19 cellular contexts compared by ENCODE assay signal in genomic region chr14:23438130-23438893, GRCh38. TPM values are rescaled to one million over a fixed set of nuclear protein-coding genes. Genes with fewer than 3 reads are reported as not detected.
DNase-seq lines count a peak whose midpoint lies in the region; FAIRE-seq and TF ChIP-seq lines count a peak whose summit lies in the region.
"Had no signal": no experiment of that assay in that cellular context is flagged by ENCODE, and none has a peak within 500 bp of the region (broad histone marks: within the 10 kb centered on the region; RNA-seq: fewer than 3 reads in every experiment).

No MANE protein-coding gene starts in this region.

- H3K79me2 ChIP-seq in mammary epithelial cell (ENCODE audit: insufficient read depth, low read length) (no peaks in the 10 kb centered on the region), H1 (ENCODE audit: control insufficient read depth in 1 of 2, insufficient read depth in 2 of 2, low read length in 2 of 2) (no peaks in the 10 kb centered on the region)

- in situ Hi-C loops in mammary epithelial cell (cut with MboI; ENCODE audit: low sequenced_read_pairs in 2 of 2), result no loop called here

- no peak overlapping the region for H3K23ac ChIP-seq in H1 (ENCODE audit: insufficient read length)

- H2BK12ac ChIP-seq in H1 (ENCODE audit: low read depth, low read length), result no peak overlapping the region; the same call in 1 of the 2 replicates

- no peak for TF ChIP-seq POLR2A in breast epithelium (IDR thresholded peaks at IDR 0.05)
- TF ChIP-seq POLR2A in H1 (IDR thresholded peaks at IDR 0.05; ENCODE audit: control extremely low read depth in 1 of 2, low read depth in 2 of 2, low read length in 2 of 2), result no peak

- 65% methylated on average over 14 of the region's 14 CpGs for WGBS in mammary epithelial cell (ENCODE audit: low coverage, missing lambda C conversion rate)
- 76% methylated on average over 13 of the region's 14 CpGs; no CpG with 5 or more reads in 1 of the 2 experiments for WGBS in H1 (ENCODE audit: extremely low coverage in 1 of 2, insufficient coverage in 1 of 2, insufficient read length in 1 of 2, insufficient replicate concordance in 2 of 2, low coverage in 1 of 2, low lambda C conversion rate in 2 of 2, missing lambda C conversion rate in 1 of 2), 2 experiments

- H3K27ac ChIP-seq in breast epithelium, result no peak overlapping the region
- no peak overlapping the region for H3K27ac ChIP-seq in mammary epithelial cell (ENCODE audit: insufficient read depth, low read depth, low read length)
- H3K27ac ChIP-seq in H1 (ENCODE audit: low read depth, low read length), result no peak overlapping the region

- 0 out of 2 replicates have a peak overlapping the region, but pooled peaks have one; percentile 27 for H3K18ac ChIP-seq in H1 (ENCODE audit: extremely low read depth, low read length)

- no peak overlapping the region for H3K14ac ChIP-seq in H1 (ENCODE audit: insufficient read length)

- H3K4me1 ChIP-seq in breast epithelium (no peaks in the 10 kb centered on the region), mammary epithelial cell (ENCODE audit: insufficient read depth, low read length) (no peaks in the 10 kb centered on the region), H1 (replicated peaks in 1 of 4; ENCODE audit: control insufficient read depth in 3 of 4, insufficient read depth in 4 of 4, low read length in 3 of 4) (peaks cover 0 to 15% (median 11%) of the 10 kb centered on the region in 4 experiments; a peak in 6 of 7 replicates)

- no peak overlapping the region for H2BK5ac ChIP-seq in H1 (ENCODE audit: low read depth, low read length)

- no peak overlapping the region for H3K9ac ChIP-seq in mammary epithelial cell (ENCODE audit: insufficient read depth, low read length)
- H3K9ac ChIP-seq in H1 (replicated peaks in 1 of 4; ENCODE audit: extremely low read depth in 1 of 4, low read depth in 3 of 4, low read length in 3 of 4), result no peak overlapping the region; a peak in 1 of 7 replicates

- H2AFZ ChIP-seq in mammary epithelial cell (ENCODE audit: low read depth, low read length) (no peak overlapping the region), H1 (ENCODE audit: low read length) (peak overlapping the region; percentile 79)

- H3K4me2 ChIP-seq in mammary epithelial cell (ENCODE audit: insufficient read depth, low read depth, low read length), result no peak overlapping the region
- no peak overlapping the region for H3K4me2 ChIP-seq in H1 (ENCODE audit: insufficient read depth in 1 of 2, low read depth in 2 of 2, low read length in 2 of 2)

- peak overlapping the region; percentile 16 for H4K91ac ChIP-seq in H1 (replicated peaks; ENCODE audit: insufficient read length, low read length)

- no peak overlapping the region for H2BK15ac ChIP-seq in H1 (ENCODE audit: low read length)

- no peak overlapping the region for H2BK120ac ChIP-seq in H1 (replicated peaks; ENCODE audit: low read depth, low read length)

- no peak for TF ChIP-seq CTCF in breast epithelium (IDR thresholded peaks at IDR 0.05)
- TF ChIP-seq CTCF in mammary epithelial cell (conservative IDR thresholded peaks at IDR 0.05 in 1 of 2, IDR thresholded peaks at IDR 0.05 in 1 of 2; ENCODE audit: extremely low read depth in 1 of 2, insufficient read depth in 1 of 2, low read depth in 1 of 2, low read length in 2 of 2), result no peak
- TF ChIP-seq CTCF in H1 (IDR thresholded peaks at IDR 0.05; ENCODE audit: control extremely low read depth in 1 of 3, insufficient read depth in 1 of 3, low read depth in 1 of 3, low read length in 3 of 3), result no peak
- TF ChIP-seq CTCF in type B pancreatic cell (conservative IDR thresholded peaks at IDR 0.05), result no peak

- H3K4ac ChIP-seq in H1 (replicated peaks; ENCODE audit: insufficient read length, low read depth, low read length), result peak overlapping the region; percentile 2

- no peak overlapping the region for H2AK5ac ChIP-seq in H1 (ENCODE audit: low read depth, low read length)

- H4K5ac ChIP-seq in H1 (ENCODE audit: insufficient read length, low read depth, low read length), result no peak overlapping the region

- BruUV-seq in mammary epithelial cell (replicated peaks; lab: Mats Ljungman, UMichigan), result no TSS peak

- peaks cover 24% of the 10 kb centered on the region for H3K4me1 Mint-ChIP-seq in type B pancreatic cell (ENCODE audit: unreplicated experiment)
- H3K4me1 Mint-ChIP-seq: central memory CD8-positive, alpha-beta T cell had no signal

- no peaks in the 10 kb centered on the region for H3K36me3 Mint-ChIP-seq in type B pancreatic cell
- H3K36me3 Mint-ChIP-seq: memory B cell had no signal

- dilution Hi-C loops in mammary epithelial cell (cut with HindIII; ENCODE audit: low sequenced_read_pairs), result loop anchor here (5.0 kb wide), 2 partner anchors 71 to 74 kb away; partner anchors contain the start of gene EFS

- CTCF ChIA-PET in mammary epithelial cell (lab: Charles Lee; ENCODE audit: low non-redundant PET), result no interaction called here
- CTCF ChIA-PET in H1 (lab: Charles Lee; ENCODE audit: partially characterized antibody), result interaction anchor here (0.5 to 3.2 kb wide), 12 partner anchors 9 to 370 kb away, joined by 3 to 12 read pairs (median 4); partner anchors contain the start of gene CMTM5

- FAIRE-seq in H1 (lab: Jason Lieb, UNC), result no peak
- FAIRE-seq: RCC 7860 had no signal

- H3K27me3 ChIP-seq in breast epithelium, result no peaks in the 10 kb centered on the region
- H3K27me3 ChIP-seq in mammary epithelial cell (ENCODE audit: insufficient read depth, low read length), result no peaks in the 10 kb centered on the region
- H3K27me3 ChIP-seq in H1 (replicated peaks in 1 of 4; ENCODE audit: control insufficient read depth in 3 of 4, extremely low read depth in 1 of 4, insufficient read depth in 3 of 4, low read length in 3 of 4), result peaks cover 0 to 4% (median 1%) of the 10 kb centered on the region in 4 experiments; a peak in 3 of 7 replicates

- no peaks in the 10 kb centered on the region for H3K9me3 ChIP-seq in breast epithelium
- H3K9me3 ChIP-seq in mammary epithelial cell (replicated peaks; ENCODE audit: insufficient read depth, low read length), result no peaks in the 10 kb centered on the region
- no peaks in the 10 kb centered on the region for H3K9me3 ChIP-seq in H1 (ENCODE audit: insufficient read depth in 2 of 2, low read depth in 1 of 2, low read length in 1 of 2)

- H3K4me3 ChIP-seq in breast epithelium (no peak overlapping the region), mammary epithelial cell (replicated peaks in 1 of 3; ENCODE audit: insufficient read depth in 1 of 3, low read depth in 2 of 3, low read length in 3 of 3) (no peak overlapping the region), H1 (ENCODE audit: extremely low read depth in 1 of 4, insufficient read depth in 2 of 4, low read depth in 3 of 4, low read length in 4 of 4) (no peak overlapping the region)

- intact Hi-C loops in breast epithelium (cut with DNase I; ENCODE audit: low total_unique reads) (no loop called here), mammary epithelial cell (cut with micrococcal nuclease) (no loop called here)

- H3K23me2 ChIP-seq in H1 (ENCODE audit: low read depth, low read length), result no peaks in the 10 kb centered on the region; the same call in none of the 2 replicates

- H3K4me3 Mint-ChIP-seq in type B pancreatic cell, result no peak overlapping the region
- H3K4me3 Mint-ChIP-seq: central memory CD8-positive, alpha-beta T cell; memory B cell; T-helper 2 cell treated with Interferon-gamma antibody and Interleukin-4, amounts not matched to agents 5 μg/mL and 100 μg/mL, for 36 hours had no signal

- no peaks in the 10 kb centered on the region for H3K9me3 Mint-ChIP-seq in type B pancreatic cell
- H3K9me3 Mint-ChIP-seq: central memory CD8-positive, alpha-beta T cell; memory B cell; T-helper 2 cell treated with Interferon-gamma antibody and Interleukin-4, amounts not matched to agents 5 μg/mL and 100 μg/mL, for 36 hours had no signal

- 0 out of 2 replicates have a peak overlapping the region, but pooled peaks have one; percentile 27 for H2BK20ac ChIP-seq in H1 (ENCODE audit: low read length)

- peak; percentile 14 to 34 for DNase-seq in breast epithelium (ENCODE audit: low spot score in 2 of 2)
- no peak for DNase-seq in mammary epithelial cell
- peak in 1 of 2 experiments; percentile 47 for DNase-seq in H1 (ENCODE audit: low read depth in 1 of 2, low spot score in 2 of 2)
- DNase-seq in myocyte (ENCODE audit: low read depth), result peak; percentile 93
- DNase-seq in type B pancreatic cell (ENCODE audit: extremely low spot score, unreplicated experiment), result peak; percentile 55
- DNase-seq in inferior parietal cortex (ENCODE audit: extremely low spot score), result no peak
- no peak for DNase-seq in HT-29 (ENCODE audit: low spot score)
- no peak for DNase-seq in glomerular visceral epithelial cell (ENCODE audit: extremely low spot score)
- DNase-seq: activated CD4-positive, alpha-beta T cell treated with anti-CD3 and anti-CD28 coated beads, Interleukin-2, amount 50 U/mL, for 48 hours; DMS153; IMR-90; NCI-H1417; NCI-H526 treated with DMSO at 0.1 percent for 48 hours; stimulated activated naive CD8-positive, alpha-beta T cell treated with anti-CD3 and anti-CD28 coated beads, Interleukin-15, Interleukin-2, amounts not matched to agents 100 U/mL and 50 U/mL, for 24 hours had no signal

- H3K36me3 ChIP-seq in breast epithelium, result no peaks in the 10 kb centered on the region
- H3K36me3 ChIP-seq in mammary epithelial cell (ENCODE audit: insufficient read depth, low read length), result no peaks in the 10 kb centered on the region
- H3K36me3 ChIP-seq in H1 (ENCODE audit: control insufficient read depth in 2 of 4, insufficient read depth in 4 of 4, low read length in 3 of 4), result no peaks in the 10 kb centered on the region

- no peaks in the 10 kb centered on the region for H3K79me1 ChIP-seq in H1 (ENCODE audit: low read depth, low read length)

- TF ChIP-seq RAD21 in H1 (IDR thresholded peaks at IDR 0.05 in 1 of 2, conservative IDR thresholded peaks at IDR 0.05 in 1 of 2; ENCODE audit: low read depth in 2 of 2, low read length in 2 of 2), result no peak

- H3K27ac Mint-ChIP-seq in type B pancreatic cell, result peak overlapping the region; percentile 44
- H3K27ac Mint-ChIP-seq: memory B cell; T-helper 2 cell treated with Interferon-gamma antibody and Interleukin-4, amounts not matched to agents 5 μg/mL and 100 μg/mL, for 36 hours had no signal

- no peaks in the 10 kb centered on the region for H4K20me1 ChIP-seq in mammary epithelial cell (ENCODE audit: insufficient read depth, low read length)
- no peaks in the 10 kb centered on the region for H4K20me1 ChIP-seq in H1 (replicated peaks in 1 of 2; ENCODE audit: control insufficient read depth in 1 of 2, insufficient read depth in 2 of 2, low read length in 2 of 2)

- no peak for TF ChIP-seq EP300 in H1 (IDR thresholded peaks at IDR 0.05; ENCODE audit: borderline replicate concordance in 1 of 2, low read depth in 2 of 2, low read length in 2 of 2)

- H4K8ac ChIP-seq in H1 (ENCODE audit: extremely low read depth, insufficient read depth, low read length), result no peak overlapping the region

- POLR2A ChIA-PET in H1 (lab: Charles Lee; ENCODE audit: partially characterized antibody), result interaction anchor here (0.7 to 1.8 kb wide), 3 partner anchors 8 to 118 kb away, joined by 3 to 4 read pairs (median 4); partner anchors contain the start of gene PABPN1

- no peak overlapping the region for H3K56ac ChIP-seq in H1 (replicated peaks; ENCODE audit: insufficient read length, low read depth, low read length)

- H3K27me3 Mint-ChIP-seq in type B pancreatic cell, result peaks cover 14% of the 10 kb centered on the region

RNA-seq across cellular contexts. Expression of gene MYH7, which starts 2.9 kb away (rescaled TPM):
- not detected for total RNA-seq in breast epithelium
- total RNA-seq in mammary epithelial cell, result not detected
- polyA plus RNA-seq in mammary epithelial cell, result not detected
- polyA minus RNA-seq in mammary epithelial cell, result not detected
- total RNA-seq in H1 (2021; fragmentation: NEBNext Ultra II Directional; extraction: Animal tissue kit (Norgen Biotek cat#: 25700)), result not detected in 2 replicates
- 0.02 TPM in 1 of 2 replicates, not detected in the other for polyA plus RNA-seq in H1 (2011; rRNA removed)
- polyA plus RNA-seq in H1 (2011; cell fraction: cytosol; rRNA removed), result not detected
- 0.01 TPM for polyA plus RNA-seq in H1 (2011; cell fraction: nucleus; rRNA removed)
- polyA plus RNA-seq in H1 (2012, experiment 1 of 2), result 0.03 TPM in 1 of 4 replicates, not detected in the others
- polyA plus RNA-seq in H1 (2012, experiment 2 of 2), result not detected
- not detected for polyA plus RNA-seq in H1 (2013, experiment 1 of 2)
- polyA plus RNA-seq in H1 (2013, experiment 2 of 2), result under 0.01 TPM
- polyA minus RNA-seq in H1 (2011; rRNA and poly(A)+ RNA removed), result not detected in 2 replicates
- not detected for polyA minus RNA-seq in H1 (2011; cell fraction: cytosol; rRNA and poly(A)+ RNA removed)
- not detected for polyA minus RNA-seq in H1 (2011; cell fraction: nucleus; rRNA and poly(A)+ RNA removed)
- 155 and 258 TPM in 2 replicates for total RNA-seq in myocyte
- polyA plus RNA-seq in myocyte (2012), result 257 TPM
- 0.14 TPM in 1 of 2 replicates, not detected in the other for total RNA-seq in type B pancreatic cell (ENCODE audit: low replicate concordance)
- total RNA-seq in HT-29 (2014; rRNA removed; shearing (Covaris generic)), result not detected in 2 replicates
- total RNA-seq: IMR-90 had no signal
- polyA plus RNA-seq: IMR-90 had no signal

RNA-seq across cellular contexts. Expression of gene MYH6, which starts 30.2 kb away (rescaled TPM):
- total RNA-seq in breast epithelium (not detected), mammary epithelial cell (not detected), myocyte (2.6 and 3.4 TPM in 2 replicates), type B pancreatic cell (ENCODE audit: low replicate concordance) (0.24 and 0.50 TPM in 2 replicates)
- polyA plus RNA-seq in mammary epithelial cell (not detected), H1 (2011; rRNA removed) (0.03 and 0.05 TPM in 2 replicates)
- not detected for polyA minus RNA-seq in mammary epithelial cell
- not detected in 2 replicates for total RNA-seq in H1 (2021; fragmentation: NEBNext Ultra II Directional; extraction: Animal tissue kit (Norgen Biotek cat#: 25700))
- 0.06 TPM for polyA plus RNA-seq in H1 (2011; cell fraction: cytosol; rRNA removed)
- 0.16 TPM for polyA plus RNA-seq in H1 (2011; cell fraction: nucleus; rRNA removed)
- polyA plus RNA-seq in H1 (2012, experiment 1 of 2), result 0.04 to 0.08 TPM (median 0.08 TPM) in 3 of 4 replicates, not detected in the other
- polyA plus RNA-seq in H1 (2012, experiment 2 of 2), result not detected
- 0.04 TPM for polyA plus RNA-seq in H1 (2013, experiment 1 of 2)
- 0.02 TPM for polyA plus RNA-seq in H1 (2013, experiment 2 of 2)
- 0.25 TPM in 1 of 2 replicates, not detected in the other for polyA minus RNA-seq in H1 (2011; rRNA and poly(A)+ RNA removed)
- not detected for polyA minus RNA-seq in H1 (2011; cell fraction: cytosol; rRNA and poly(A)+ RNA removed)
- polyA minus RNA-seq in H1 (2011; cell fraction: nucleus; rRNA and poly(A)+ RNA removed), result not detected
- polyA plus RNA-seq in myocyte (2012), result 7.7 TPM
- total RNA-seq in HT-29 (2014; rRNA removed; shearing (Covaris generic)), result not detected in 2 replicates
- total RNA-seq: esophagus mucosa, IMR-90 had no signal
- polyA plus RNA-seq: IMR-90 had no signal

RNA-seq across cellular contexts. Expression of gene NGDN, which starts 31.2 kb away (rescaled TPM):
- 10 to 100 TPM; 39.8 to 58.8 (median 42.3) TPM for total RNA-seq in breast epithelium
- total RNA-seq in mammary epithelial cell, result 10 to 100 TPM; 27.0 to 34.5 TPM
- polyA plus RNA-seq in mammary epithelial cell, result 42.0 TPM
- 12.9 TPM for polyA minus RNA-seq in mammary epithelial cell
- 48.8 and 56.0 TPM in 2 replicates for total RNA-seq in H1 (2021; fragmentation: NEBNext Ultra II Directional; extraction: Animal tissue kit (Norgen Biotek cat#: 25700))
- 22.4 and 39.8 TPM in 2 replicates for polyA plus RNA-seq in H1 (2011; rRNA removed)
- 65.2 TPM for polyA plus RNA-seq in H1 (2011; cell fraction: cytosol; rRNA removed)
- 25.3 TPM for polyA plus RNA-seq in H1 (2011; cell fraction: nucleus; rRNA removed)
- 54.0 to 81.0 TPM (median 68.1 TPM) in 4 replicates for polyA plus RNA-seq in H1 (2012, experiment 1 of 2)
- polyA plus RNA-seq in H1 (2012, experiment 2 of 2), result 8.9 TPM
- polyA plus RNA-seq in H1 (2013, experiment 1 of 2), result 78.2 TPM
- 73.8 TPM for polyA plus RNA-seq in H1 (2013, experiment 2 of 2)
- polyA minus RNA-seq in H1 (2011; rRNA and poly(A)+ RNA removed), result 32.5 and 41.8 TPM in 2 replicates
- polyA minus RNA-seq in H1 (2011; cell fraction: cytosol; rRNA and poly(A)+ RNA removed), result 12.8 TPM
- 35.4 TPM for polyA minus RNA-seq in H1 (2011; cell fraction: nucleus; rRNA and poly(A)+ RNA removed)
- total RNA-seq in myocyte, result 34.3 and 39.5 TPM in 2 replicates
- 30.9 TPM for polyA plus RNA-seq in myocyte (2012)
- total RNA-seq in type B pancreatic cell (ENCODE audit: low replicate concordance), result 36.5 and 51.1 TPM in 2 replicates
- total RNA-seq in HT-29 (2014; rRNA removed; shearing (Covaris generic)), result 14.6 and 28.3 TPM in 2 replicates

Comparison
In these comparisons a context has a peak if more than half of its experiments do, and no peak if none do; other contexts are left out.
1. DNase-seq: peak in breast epithelium (2 of 2), myocyte (single experiment) and type B pancreatic cell (single experiment); none in mammary epithelial cell (single experiment), inferior parietal cortex (single experiment), HT-29 (single experiment) and glomerular visceral epithelial cell (single experiment).
2. RNA of gene MYH7, which starts 2.9 kb away (total RNA-seq): 155 to 258 TPM in myocyte; 0.14 TPM in type B pancreatic cell, not detected in breast epithelium, not detected in mammary epithelial cell, not detected in H1 and not detected in HT-29; every median in the first group is over 100 times any median in the second.